In the genomic region with DNA sequence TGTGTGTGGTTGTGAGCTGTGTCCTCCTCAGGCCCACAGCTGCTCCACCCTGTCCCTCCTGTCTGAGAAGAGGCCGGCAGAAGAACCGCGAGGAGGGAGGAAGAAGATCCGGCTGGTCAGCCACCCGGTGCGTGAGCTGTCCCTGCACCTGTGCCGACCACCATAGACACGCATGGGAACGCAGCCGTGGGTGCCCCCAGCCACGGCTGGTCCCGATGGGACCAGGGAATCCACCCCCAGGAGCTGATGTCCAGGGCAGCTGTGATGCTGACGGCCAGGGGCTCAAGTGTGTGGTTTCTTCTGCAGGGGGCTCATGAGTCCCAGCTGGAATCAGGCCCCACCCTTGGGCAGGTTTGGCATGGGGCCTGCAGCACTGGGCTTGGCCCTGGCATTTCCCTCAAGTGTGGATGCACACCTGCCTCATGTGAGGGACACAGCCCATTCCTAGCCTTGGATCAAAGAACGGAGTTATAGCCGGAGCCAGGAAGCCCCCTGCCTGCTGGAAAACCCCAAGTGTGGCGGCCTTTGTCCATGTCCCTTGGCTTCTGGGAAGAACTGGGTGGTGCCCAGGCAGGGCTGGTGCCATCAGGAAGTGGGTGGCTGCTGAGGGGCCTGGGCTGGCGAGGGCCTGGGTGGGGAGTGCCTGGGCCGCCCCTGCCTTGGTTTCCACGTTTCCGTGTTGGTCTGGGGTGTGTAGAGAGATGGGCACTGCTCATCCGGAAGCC, we compare ENCODE assay signal across 10 cellular contexts. TPM values are rescaled to one million over a fixed set of nuclear protein-coding genes. Genes with fewer than 3 reads are reported as not detected.
DNase-seq lines count a peak whose midpoint lies in the region; ATAC-seq, FAIRE-seq and TF ChIP-seq lines count a peak whose summit lies in the region.
"Had no signal": no experiment of that assay in that cellular context is flagged by ENCODE, and none has a peak within 500 bp of the region (broad histone marks: within the 10 kb centered on the region; RNA-seq: fewer than 3 reads in every experiment).

No MANE protein-coding gene starts in this region.

- no peak overlapping the region for H3K27ac ChIP-seq in substantia nigra (ENCODE audit: low read depth, low read length, poor library complexity, severe bottlenecking)
- H3K27ac ChIP-seq: neutrophil had no signal

- no peak for FAIRE-seq in H54 (lab: Jason Lieb, UNC)

- no peak for ATAC-seq in GM19452 (IDR thresholded peaks at IDR 0.05; ENCODE audit: unreplicated experiment)

- no peak for TF ChIP-seq POLR2A in H54 (IDR thresholded peaks at IDR 0.05; ENCODE audit: low read depth, low read length)

- DNase-seq in H54 (ENCODE audit: insufficient read length, low spot score) = peak; percentile 23
- DNase-seq in SW480 (ENCODE audit: low spot score) = peak; percentile 30
- peak; percentile 85 for DNase-seq in myocyte (ENCODE audit: low read depth)
- DNase-seq in NCI-H1930 (lab: John Stamatoyannopoulos, UW) = no peak
- no peak for DNase-seq in substantia nigra (lab: John Stamatoyannopoulos, UW)
- DNase-seq: activated CD4-positive, CD25-positive, alpha-beta regulatory T cell treated with anti-CD3 and anti-CD28 coated beads, Interleukin-2, amount 50 U/mL, for 72 hours; activated effector memory CD4-positive, alpha-beta T cell treated with Interleukin-2 at 50 U/mL for 16 hours; NCI-H524 treated with DMSO at 0.1 percent for 48 hours had no signal

RNA-seq across cellular contexts. Expression of a gene that starts 4.6 kb away (rescaled TPM):
- 4.9 and 5.2 TPM in 2 replicates for total RNA-seq in myocyte
- polyA plus RNA-seq in myocyte (2012) = 1.6 TPM

RNA-seq across cellular contexts. Expression of a gene that starts 15.9 kb away (rescaled TPM):
- 47.1 and 63.1 TPM in 2 replicates for total RNA-seq in myocyte
- polyA plus RNA-seq in myocyte (2012) = 63.9 TPM

RNA-seq across cellular contexts. Expression of a gene that starts 16.0 kb away (rescaled TPM):
- 21.4 and 33.2 TPM in 2 replicates for total RNA-seq in myocyte
- 20.6 TPM for polyA plus RNA-seq in myocyte (2012)

RNA-seq across cellular contexts. Expression of a gene that starts 33.8 kb away (rescaled TPM):
- 12.2 and 16.6 TPM in 2 replicates for total RNA-seq in myocyte
- polyA plus RNA-seq in myocyte (2012) = 14.2 TPM

RNA-seq across cellular contexts. Expression of a gene that starts 38.6 kb away (rescaled TPM):
- total RNA-seq in myocyte = 13.8 and 14.7 TPM in 2 replicates
- polyA plus RNA-seq in myocyte (2012) = 6.9 TPM

Comparison
In these comparisons a context has a peak if more than half of its experiments do, and no peak if none do; other contexts are left out.
1. DNase-seq: peak in H54 (single experiment), SW480 (single experiment) and myocyte (single experiment); none in NCI-H1930 (0 of 2) and substantia nigra (0 of 49).